In the genomic region with DNA sequence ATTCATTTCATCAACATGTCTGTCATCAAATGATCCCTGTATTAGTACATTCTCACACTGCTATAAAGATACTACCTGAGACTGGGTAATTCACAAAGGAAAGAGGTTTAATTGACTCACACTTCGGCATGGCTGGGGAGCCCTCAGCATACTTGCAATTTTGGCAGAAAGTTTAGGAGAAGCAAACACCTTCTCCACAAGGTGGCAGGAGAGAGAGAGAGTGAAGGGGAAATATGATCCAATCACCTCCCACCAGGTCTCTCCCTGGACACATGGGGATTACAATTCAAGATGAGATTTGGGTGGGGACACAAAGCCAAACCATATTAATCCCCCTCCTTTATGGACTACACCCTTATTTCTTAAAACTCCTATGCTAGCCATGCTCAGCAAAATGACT, we compare ENCODE assay signal across 8 cellular contexts.
A peak's percentile ranks its signal among the peaks of the same experiment; 100 is the strongest.
DNase-seq lines count a peak whose midpoint lies in the region; ATAC-seq and TF ChIP-seq lines count a peak whose summit lies in the region.

No MANE protein-coding gene starts in this region.

- DNase-seq in EH (ENCODE audit: low read depth) (peak; percentile 47), Kasumi-1 (lab: John Stamatoyannopoulos, UW) (peak; percentile 39 to 42), astrocyte of the spinal cord (ENCODE audit: low read depth, low spot score) (peak; percentile 8), substantia nigra (lab: John Stamatoyannopoulos, UW) (no peak), activated T-cell treated with anti-CD3 and anti-CD28 coated beads for 4 hours (no peak), sciatic nerve (ENCODE audit: low spot score) (no peak)
- DNase-seq in CD4-positive, alpha-beta T cell = no peak

- ATAC-seq in CD4-positive, alpha-beta T cell (ENCODE audit: poor library complexity) = no peak
- no peak for ATAC-seq in sciatic nerve

- 43% methylated on average over 1 of the region's 1 CpG for WGBS in liver

- CTCF ChIA-PET in CD4-positive, alpha-beta T cell (lab: Charles Lee) = no interaction called here

- POLR2A ChIA-PET in CD4-positive, alpha-beta T cell (lab: Charles Lee) = no interaction called here

- H3K4me3 ChIP-seq in astrocyte of the spinal cord (ENCODE audit: low read depth, low read length) = no peak overlapping the region
- H3K4me3 ChIP-seq in liver (ENCODE audit: low read depth in 1 of 3, low read length in 3 of 3) = no peak overlapping the region

- in situ Hi-C loops in astrocyte of the spinal cord (cut with HindIII; ENCODE audit: low sequenced_read_pairs) = no loop called here

- no peaks in the 10 kb centered on the region for H3K36me3 Mint-ChIP-seq in CD4-positive, alpha-beta T cell (ENCODE audit: low read depth)

- H3K27me3 ChIP-seq in liver (ENCODE audit: control insufficient read depth in 4 of 4, insufficient read depth in 4 of 4, low read length in 3 of 4) = no peaks in the 10 kb centered on the region
- H3K27me3 ChIP-seq in CD4-positive, alpha-beta T cell (ENCODE audit: control insufficient read depth, insufficient read depth, low read length) = no peaks in the 10 kb centered on the region

- H3K36me3 ChIP-seq in liver (ENCODE audit: control insufficient read depth in 4 of 4, insufficient read depth in 3 of 4, low read depth in 1 of 4, low read length in 3 of 4) = no peaks in the 10 kb centered on the region

- H3K27ac ChIP-seq in liver (ENCODE audit: low read depth in 1 of 2, low read length in 2 of 2) (no peak overlapping the region), substantia nigra (ENCODE audit: low read depth, low read length, poor library complexity, severe bottlenecking) (no peak overlapping the region)
- no peak overlapping the region for H3K27ac ChIP-seq in CD4-positive, alpha-beta T cell (ENCODE audit: low read depth, low read length)

- no peak overlapping the region for H3K4me3 Mint-ChIP-seq in CD4-positive, alpha-beta T cell

- no peak overlapping the region for H3K9ac ChIP-seq in liver (ENCODE audit: low read depth in 1 of 2, low read length in 2 of 2)

- TF ChIP-seq CTCF in astrocyte of the spinal cord (IDR thresholded peaks at IDR 0.05; ENCODE audit: low read depth, low read length) = peak; percentile 47
- TF ChIP-seq CTCF in liver (IDR thresholded peaks at IDR 0.05; ENCODE audit: low read depth, low read length, missing input control) = peak; percentile 43
- TF ChIP-seq CTCF in CD4-positive, alpha-beta T cell (IDR thresholded peaks at IDR 0.05) = no peak

- no peaks in the 10 kb centered on the region for H3K4me1 Mint-ChIP-seq in CD4-positive, alpha-beta T cell (ENCODE audit: low read depth)

- no peaks in the 10 kb centered on the region for H3K4me1 ChIP-seq in liver (ENCODE audit: control insufficient read depth in 4 of 4, insufficient read depth in 4 of 4, low read length in 3 of 4)

- no peaks in the 10 kb centered on the region for H3K9me3 ChIP-seq in liver (ENCODE audit: control insufficient read depth in 4 of 4, low read length in 3 of 4)
- no peaks in the 10 kb centered on the region for H3K9me3 ChIP-seq in CD4-positive, alpha-beta T cell (ENCODE audit: control insufficient read depth, low read length)

- H3K27ac Mint-ChIP-seq in CD4-positive, alpha-beta T cell = no peak overlapping the region

- intact Hi-C loops in CD4-positive, alpha-beta T cell (cut with DNase I, micrococcal nuclease) = no loop called here
- intact Hi-C loops in sciatic nerve (cut with DNase I) = no loop called here

- peaks cover 9% of the 10 kb centered on the region for H3K9me3 Mint-ChIP-seq in CD4-positive, alpha-beta T cell

- H3K27me3 Mint-ChIP-seq in CD4-positive, alpha-beta T cell = no peaks in the 10 kb centered on the region

- TF ChIP-seq RAD21 in liver (IDR thresholded peaks at IDR 0.05) = peak; percentile 75 to 82

TF ChIP-seq in liver, 16 proteins besides CTCF, POLR2A, EP300 and RAD21:
- TF ChIP-seq FOXA1 (IDR thresholded peaks at IDR 0.05) = no peak
- no peak for TF ChIP-seq HNF4G (IDR thresholded peaks at IDR 0.05)
- TF ChIP-seq, protein P1, sequence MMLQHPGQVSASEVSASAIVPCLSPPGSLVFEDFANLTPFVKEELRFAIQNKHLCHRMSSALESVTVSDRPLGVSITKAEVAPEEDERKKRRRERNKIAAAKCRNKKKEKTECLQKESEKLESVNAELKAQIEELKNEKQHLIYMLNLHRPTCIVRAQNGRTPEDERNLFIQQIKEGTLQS (IDR thresholded peaks at IDR 0.05) = no peak
- TF ChIP-seq ZBTB33 (IDR thresholded peaks at IDR 0.05) = no peak
- no peak for TF ChIP-seq MAX (IDR thresholded peaks at IDR 0.05)
- TF ChIP-seq YY1 (IDR thresholded peaks at IDR 0.05) = no peak
- TF ChIP-seq, protein P2, sequence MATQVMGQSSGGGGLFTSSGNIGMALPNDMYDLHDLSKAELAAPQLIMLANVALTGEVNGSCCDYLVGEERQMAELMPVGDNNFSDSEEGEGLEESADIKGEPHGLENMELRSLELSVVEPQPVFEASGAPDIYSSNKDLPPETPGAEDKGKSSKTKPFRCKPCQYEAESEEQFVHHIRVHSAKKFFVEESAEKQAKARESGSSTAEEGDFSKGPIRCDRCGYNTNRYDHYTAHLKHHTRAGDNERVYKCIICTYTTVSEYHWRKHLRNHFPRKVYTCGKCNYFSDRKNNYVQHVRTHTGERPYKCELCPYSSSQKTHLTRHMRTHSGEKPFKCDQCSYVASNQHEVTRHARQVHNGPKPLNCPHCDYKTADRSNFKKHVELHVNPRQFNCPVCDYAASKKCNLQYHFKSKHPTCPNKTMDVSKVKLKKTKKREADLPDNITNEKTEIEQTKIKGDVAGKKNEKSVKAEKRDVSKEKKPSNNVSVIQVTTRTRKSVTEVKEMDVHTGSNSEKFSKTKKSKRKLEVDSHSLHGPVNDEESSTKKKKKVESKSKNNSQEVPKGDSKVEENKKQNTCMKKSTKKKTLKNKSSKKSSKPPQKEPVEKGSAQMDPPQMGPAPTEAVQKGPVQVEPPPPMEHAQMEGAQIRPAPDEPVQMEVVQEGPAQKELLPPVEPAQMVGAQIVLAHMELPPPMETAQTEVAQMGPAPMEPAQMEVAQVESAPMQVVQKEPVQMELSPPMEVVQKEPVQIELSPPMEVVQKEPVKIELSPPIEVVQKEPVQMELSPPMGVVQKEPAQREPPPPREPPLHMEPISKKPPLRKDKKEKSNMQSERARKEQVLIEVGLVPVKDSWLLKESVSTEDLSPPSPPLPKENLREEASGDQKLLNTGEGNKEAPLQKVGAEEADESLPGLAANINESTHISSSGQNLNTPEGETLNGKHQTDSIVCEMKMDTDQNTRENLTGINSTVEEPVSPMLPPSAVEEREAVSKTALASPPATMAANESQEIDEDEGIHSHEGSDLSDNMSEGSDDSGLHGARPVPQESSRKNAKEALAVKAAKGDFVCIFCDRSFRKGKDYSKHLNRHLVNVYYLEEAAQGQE (IDR thresholded peaks at IDR 0.05) = no peak
- TF ChIP-seq FOXA2 (IDR thresholded peaks at IDR 0.05) = no peak
- TF ChIP-seq HNF4A (conservative IDR thresholded peaks at IDR 0.05) = no peak
- TF ChIP-seq NR2F2 (IDR thresholded peaks at IDR 0.05) = no peak
- no peak for TF ChIP-seq GABPA (IDR thresholded peaks at IDR 0.05 in 1 of 2, conservative IDR thresholded peaks at IDR 0.05 in 1 of 2)
- TF ChIP-seq EGR1 (IDR thresholded peaks at IDR 0.05; ENCODE audit: low read depth in 2 of 2) = no peak
- TF ChIP-seq JUND (IDR thresholded peaks at IDR 0.05) = no peak
- no peak for TF ChIP-seq RXRA (IDR thresholded peaks at IDR 0.05)

Comparison
In these comparisons a context has a peak if more than half of its experiments do, and no peak if none do; other contexts are left out.
1. DNase-seq: peak in EH (single experiment), Kasumi-1 (2 of 2) and astrocyte of the spinal cord (single experiment); none in CD4-positive, alpha-beta T cell (0 of 10), substantia nigra (0 of 49), activated T-cell treated with anti-CD3 and anti-CD28 coated beads for 4 hours (single experiment) and sciatic nerve (single experiment).